Comparison of ENCODE assay signal across 10 cellular contexts in genomic region chr17:82914375-82914774, GRCh38.
DNase-seq lines count a peak whose midpoint lies in the region; ATAC-seq and TF ChIP-seq lines count a peak whose summit lies in the region.
"Had no signal": no experiment of that assay in that cellular context is flagged by ENCODE, and none has a peak within 500 bp of the region (broad histone marks: within the 10 kb centered on the region; RNA-seq: fewer than 3 reads in every experiment).

No MANE protein-coding gene starts in this region.

- H3K27ac ChIP-seq in OCI-LY3 (ENCODE audit: low read length): no peak overlapping the region

- H4K20me1 ChIP-seq in OCI-LY3 (ENCODE audit: insufficient read depth, low read length): peaks cover 2% of the 10 kb centered on the region; the same call in 1 of the 2 replicates

- H3K9me3 ChIP-seq in OCI-LY3 (ENCODE audit: insufficient read depth, low read length): no peaks in the 10 kb centered on the region

- H3K9me3 Mint-ChIP-seq in stimulated activated memory B cell treated with anti-CD40 and anti-IgM and Interleukin-4, amounts not matched to agents 10 μg/mL and 1 μg/mL and 100 μg/mL, for 72 hours: no peaks in the 10 kb centered on the region
- H3K9me3 Mint-ChIP-seq in nephron progenitor cell: no peaks in the 10 kb centered on the region

- peaks cover 54% of the 10 kb centered on the region for H3K4me1 Mint-ChIP-seq in stimulated activated memory B cell treated with anti-CD40 and anti-IgM and Interleukin-4, amounts not matched to agents 10 μg/mL and 1 μg/mL and 100 μg/mL, for 72 hours
- peaks cover 36% of the 10 kb centered on the region for H3K4me1 Mint-ChIP-seq in nephron progenitor cell

- no peak overlapping the region for H3K4me3 ChIP-seq in GM12865 (ENCODE audit: low read depth, low read length)
- H3K4me3 ChIP-seq in OCI-LY3 (ENCODE audit: low read length): no peak overlapping the region

- no peaks in the 10 kb centered on the region for H3K27me3 Mint-ChIP-seq in stimulated activated memory B cell treated with anti-CD40 and anti-IgM and Interleukin-4, amounts not matched to agents 10 μg/mL and 1 μg/mL and 100 μg/mL, for 72 hours
- no peaks in the 10 kb centered on the region for H3K27me3 Mint-ChIP-seq in nephron progenitor cell (ENCODE audit: low read depth, poor library complexity)

- peak; percentile 38 for DNase-seq in GM12865 (ENCODE audit: low read depth)
- DNase-seq in Right ventricle myocardium superior: peak; percentile 70
- DNase-seq in nephron progenitor cell: no peak
- DNase-seq in activated CD4-positive, CD25-positive, alpha-beta regulatory T cell (lab: John Stamatoyannopoulos, UW): no peak
- no peak for DNase-seq in stimulated activated naive CD4-positive, alpha-beta T cell (lab: John Stamatoyannopoulos, UW)
- DNase-seq: NCI-H774, occipital lobe had no signal

- ATAC-seq in Right ventricle myocardium superior (ENCODE audit: poor library complexity) (peak; percentile 49), GM19023 (IDR thresholded peaks at IDR 0.05; ENCODE audit: unreplicated experiment) (no peak)
- ATAC-seq in stimulated activated memory B cell treated with anti-CD40 and anti-IgM and Interleukin-4, amounts not matched to agents 10 μg/mL and 1 μg/mL and 100 μg/mL, for 72 hours: peak; percentile 54

- H2AFZ ChIP-seq in OCI-LY3 (ENCODE audit: low read depth, low read length): no peak overlapping the region

- peak overlapping the region; percentile 57 for H3K4me3 Mint-ChIP-seq in stimulated activated memory B cell treated with anti-CD40 and anti-IgM and Interleukin-4, amounts not matched to agents 10 μg/mL and 1 μg/mL and 100 μg/mL, for 72 hours
- H3K4me3 Mint-ChIP-seq in nephron progenitor cell: no peak overlapping the region

- intact Hi-C loops in Right ventricle myocardium superior (cut with DNase I): loop anchor here (5.0 kb wide), 1 partner anchor 132 kb away; no protein-coding TSS in a partner anchor

- H3K27ac Mint-ChIP-seq in stimulated activated memory B cell treated with anti-CD40 and anti-IgM and Interleukin-4, amounts not matched to agents 10 μg/mL and 1 μg/mL and 100 μg/mL, for 72 hours: no peak overlapping the region
- no peak overlapping the region for H3K27ac Mint-ChIP-seq in nephron progenitor cell

- H3K4me2 ChIP-seq in OCI-LY3 (ENCODE audit: low read length): peak overlapping the region; percentile 80

- no peaks in the 10 kb centered on the region for H3K27me3 ChIP-seq in OCI-LY3 (ENCODE audit: low read depth, low read length)

- TF ChIP-seq CTCF in GM12865 (IDR thresholded peaks at IDR 0.05; ENCODE audit: insufficient read depth, low read depth, low read length, missing control alignments) (peak; percentile 59), OCI-LY3 (IDR thresholded peaks at IDR 0.05; ENCODE audit: low read depth, low read length) (peak; percentile 49), nephron progenitor cell (IDR thresholded peaks at IDR 0.05) (no peak)

- no peaks in the 10 kb centered on the region for H3K79me2 ChIP-seq in OCI-LY3 (ENCODE audit: low read length)

- H3K9ac ChIP-seq in OCI-LY3 (ENCODE audit: low read length): no peak overlapping the region

- peaks cover 29% of the 10 kb centered on the region for H3K36me3 Mint-ChIP-seq in stimulated activated memory B cell treated with anti-CD40 and anti-IgM and Interleukin-4, amounts not matched to agents 10 μg/mL and 1 μg/mL and 100 μg/mL, for 72 hours
- H3K36me3 Mint-ChIP-seq in nephron progenitor cell (ENCODE audit: low read depth): peaks cover 50% of the 10 kb centered on the region

- H3K36me3 ChIP-seq in OCI-LY3 (replicated peaks; ENCODE audit: low read depth, low read length): peaks cover 10% of the 10 kb centered on the region

- peaks cover 46% of the 10 kb centered on the region for H3K4me1 ChIP-seq in OCI-LY3 (ENCODE audit: low read length)

Comparison
In these comparisons a context has a peak if more than half of its experiments do, and no peak if none do; other contexts are left out.
1. DNase-seq: peak in GM12865 (single experiment) and Right ventricle myocardium superior (single experiment); none in nephron progenitor cell (single experiment), activated CD4-positive, CD25-positive, alpha-beta regulatory T cell (0 of 4) and stimulated activated naive CD4-positive, alpha-beta T cell (0 of 6).